ENCODE assay signal across 22 cellular contexts in genomic region chr12:6528539-6529235, GRCh38. TPM values are rescaled to one million over a fixed set of nuclear protein-coding genes. Genes with fewer than 3 reads are reported as not detected.
DNase-seq lines count a peak whose midpoint lies in the region; ATAC-seq, FAIRE-seq and TF ChIP-seq lines count a peak whose summit lies in the region.
"Had no signal": no experiment of that assay in that cellular context is flagged by ENCODE, and none has a peak within 500 bp of the region (broad histone marks: within the 10 kb centered on the region; RNA-seq: fewer than 3 reads in every experiment).

No MANE protein-coding gene starts in this region.

- POLR2A ChIA-PET in activated CD8-positive, alpha-beta T cell treated with anti-CD3 and anti-CD28 coated beads for 36 hours (lab: Charles Lee), result interaction anchor here (1.0 to 3.4 kb wide), 4 partner anchors 8 to 56 kb away, joined by 3 to 17 read pairs (median 4); no protein-coding TSS in a partner anchor
- POLR2A ChIA-PET in activated CD8-positive, alpha-beta T cell treated with anti-CD3 and anti-CD28 coated beads, Interleukin-2, amount 10 ng/mL, durations not matched to agents 7 days and 5 days (lab: Charles Lee), result interaction anchor here (0.8 to 1.1 kb wide), 2 partner anchors 12 to 17 kb away, joined by 3 read pairs; no protein-coding TSS in a partner anchor

- no peak for FAIRE-seq in RCC 7860 (lab: Jason Lieb, UNC)
- FAIRE-seq: HTR-8/SVneo had no signal

- H3K9me3 Mint-ChIP-seq in activated CD8-positive, alpha-beta T cell treated with anti-CD3 and anti-CD28 coated beads for 36 hours, result no peaks in the 10 kb centered on the region
- no peaks in the 10 kb centered on the region for H3K9me3 Mint-ChIP-seq in activated CD8-positive, alpha-beta T cell treated with anti-CD3 and anti-CD28 coated beads, Interleukin-2, amount 10 ng/mL, durations not matched to agents 7 days and 5 days (ENCODE audit: insufficient read depth)
- no peaks in the 10 kb centered on the region for H3K9me3 Mint-ChIP-seq in chondrocyte (ENCODE audit: low read depth)
- H3K9me3 Mint-ChIP-seq: central memory CD8-positive, alpha-beta T cell; natural killer cell treated with Interleukin-12 subunit alpha and Interleukin-12 subunit beta and Interleukin-15 and Interleukin-18, amount 100 ng/mL, for 72 hours; stimulated activated naive CD8-positive, alpha-beta T cell treated with anti-CD3 and anti-CD28 coated beads, Interleukin-15, amount 100 ng/mL, for 72 hours had no signal

- no peak for ATAC-seq in activated CD8-positive, alpha-beta T cell treated with anti-CD3 and anti-CD28 coated beads for 36 hours
- ATAC-seq in activated CD8-positive, alpha-beta T cell treated with anti-CD3 and anti-CD28 coated beads, Interleukin-2, amount 10 ng/mL, durations not matched to agents 7 days and 5 days, result no peak
- ATAC-seq: left colon; natural killer cell treated with Interleukin-12 subunit alpha and Interleukin-12 subunit beta and Interleukin-15 and Interleukin-18, amount 100 ng/mL, for 72 hours; stimulated activated naive CD8-positive, alpha-beta T cell treated with anti-CD3 and anti-CD28 coated beads, Interleukin-15, amount 100 ng/mL, for 72 hours had no signal

- H3K4me3 Mint-ChIP-seq in activated CD8-positive, alpha-beta T cell treated with anti-CD3 and anti-CD28 coated beads for 36 hours, result no peak overlapping the region
- no peak overlapping the region for H3K4me3 Mint-ChIP-seq in activated CD8-positive, alpha-beta T cell treated with anti-CD3 and anti-CD28 coated beads, Interleukin-2, amount 10 ng/mL, durations not matched to agents 7 days and 5 days
- no peak overlapping the region for H3K4me3 Mint-ChIP-seq in chondrocyte (ENCODE audit: unreplicated experiment)
- H3K4me3 Mint-ChIP-seq: central memory CD8-positive, alpha-beta T cell; natural killer cell treated with Interleukin-12 subunit alpha and Interleukin-12 subunit beta and Interleukin-15 and Interleukin-18, amount 100 ng/mL, for 72 hours; stimulated activated naive CD8-positive, alpha-beta T cell treated with anti-CD3 and anti-CD28 coated beads, Interleukin-15, amount 100 ng/mL, for 72 hours had no signal

- peaks cover 14% of the 10 kb centered on the region for H3K36me3 ChIP-seq in smooth muscle cell (ENCODE audit: low read depth)

- CTCF ChIA-PET in activated CD8-positive, alpha-beta T cell treated with anti-CD3 and anti-CD28 coated beads for 36 hours (lab: Charles Lee), result interaction anchor here (1.4 to 3.2 kb wide), 2 partner anchors 9 to 29 kb away, joined by 4 to 13 read pairs; no protein-coding TSS in a partner anchor
- CTCF ChIA-PET in activated CD8-positive, alpha-beta T cell treated with anti-CD3 and anti-CD28 coated beads, Interleukin-2, amount 10 ng/mL, durations not matched to agents 7 days and 5 days (lab: Charles Lee), result interaction anchor here (0.9 kb wide), 1 partner anchor 193 kb away, joined by 3 read pairs; no protein-coding TSS in a partner anchor

- no peak for TF ChIP-seq CTCF in activated CD8-positive, alpha-beta T cell treated with anti-CD3 and anti-CD28 coated beads for 36 hours (IDR thresholded peaks at IDR 0.05)
- TF ChIP-seq CTCF in chondrocyte (IDR thresholded peaks at IDR 0.05) (no peak), smooth muscle cell (IDR thresholded peaks at IDR 0.05; ENCODE audit: borderline replicate concordance, insufficient read depth, poor library complexity, severe bottlenecking) (no peak)

- H3K27me3 ChIP-seq in smooth muscle cell (ENCODE audit: low read depth), result no peaks in the 10 kb centered on the region
- H3K27me3 ChIP-seq: BE2C, esophagus muscularis mucosa had no signal

- H3K4me1 Mint-ChIP-seq in activated CD8-positive, alpha-beta T cell treated with anti-CD3 and anti-CD28 coated beads for 36 hours (ENCODE audit: low read depth), result peaks cover 16% of the 10 kb centered on the region
- H3K4me1 Mint-ChIP-seq in activated CD8-positive, alpha-beta T cell treated with anti-CD3 and anti-CD28 coated beads, Interleukin-2, amount 10 ng/mL, durations not matched to agents 7 days and 5 days (ENCODE audit: low read depth), result peaks cover 28% of the 10 kb centered on the region
- H3K4me1 Mint-ChIP-seq in chondrocyte (ENCODE audit: low read depth), result peaks cover 16% of the 10 kb centered on the region

- H3K4me1 ChIP-seq in smooth muscle cell (ENCODE audit: low read depth), result peaks cover 16% of the 10 kb centered on the region
- H3K4me1 ChIP-seq: BE2C had no signal

- WGBS in smooth muscle cell (ENCODE audit: low lambda C conversion rate), result 85% methylated on average over 17 of the region's 17 CpGs

- DNase-seq in activated CD8-positive, alpha-beta T cell treated with anti-CD3 and anti-CD28 coated beads for 36 hours, result no peak
- no peak for DNase-seq in activated CD8-positive, alpha-beta T cell treated with anti-CD3 and anti-CD28 coated beads, Interleukin-2, amount 10 ng/mL, durations not matched to agents 7 days and 5 days
- DNase-seq in chondrocyte (ENCODE audit: low spot score) (no peak), smooth muscle cell (lab: John Stamatoyannopoulos, UW; ENCODE audit: unreplicated experiment) (no peak), NCI-H748 (lab: John Stamatoyannopoulos, UW; ENCODE audit: unreplicated experiment) (no peak), RCC 7860 (ENCODE audit: low spot score) (no peak)
- DNase-seq: activated CD4-positive, alpha-beta T cell treated with anti-CD3 and anti-CD28 coated beads for 1 hour; activated CD8-positive, alpha-beta memory T cell treated with anti-CD3 and anti-CD28 coated beads, Interleukin-2, amount 50 U/mL, for 4 hours; activated effector memory CD4-positive, alpha-beta T cell treated with anti-CD3 and anti-CD28 coated beads, Interleukin-2, amount 50 U/mL, for 16 hours; amniotic stem cell; BE2C; left colon; NCI-H1105 treated with DMSO at 0.1 percent for 48 hours; NCI-H2081 treated with DMSO at 0.1 percent for 48 hours; NCI-H510A treated with DMSO at 0.1 percent for 48 hours; stimulated activated CD4-positive, alpha-beta T cell treated with anti-CD3 and anti-CD28 coated beads, Interleukin-1b, Interleukin-23, amount 100 ng/mL, for 48 hours; stimulated activated naive CD8-positive, alpha-beta T cell treated with anti-CD3 and anti-CD28 coated beads, Interleukin-15, amount 100 ng/mL, for 72 hours; SW 1271 had no signal

- H3K27ac Mint-ChIP-seq in activated CD8-positive, alpha-beta T cell treated with anti-CD3 and anti-CD28 coated beads for 36 hours, result peak overlapping the region; percentile 23
- no peak overlapping the region for H3K27ac Mint-ChIP-seq in activated CD8-positive, alpha-beta T cell treated with anti-CD3 and anti-CD28 coated beads, Interleukin-2, amount 10 ng/mL, durations not matched to agents 7 days and 5 days
- H3K27ac Mint-ChIP-seq in chondrocyte (ENCODE audit: unreplicated experiment), result peak overlapping the region; percentile 28
- H3K27ac Mint-ChIP-seq: natural killer cell treated with Interleukin-12 subunit alpha and Interleukin-12 subunit beta and Interleukin-15 and Interleukin-18, amount 100 ng/mL, for 72 hours had no signal

- peak overlapping the region; percentile 24 for H3K9ac ChIP-seq in smooth muscle cell (ENCODE audit: low read depth)

- H3K27me3 Mint-ChIP-seq in activated CD8-positive, alpha-beta T cell treated with anti-CD3 and anti-CD28 coated beads for 36 hours, result no peaks in the 10 kb centered on the region
- no peaks in the 10 kb centered on the region for H3K27me3 Mint-ChIP-seq in activated CD8-positive, alpha-beta T cell treated with anti-CD3 and anti-CD28 coated beads, Interleukin-2, amount 10 ng/mL, durations not matched to agents 7 days and 5 days (ENCODE audit: low read depth)
- no peaks in the 10 kb centered on the region for H3K27me3 Mint-ChIP-seq in chondrocyte (ENCODE audit: low read depth)
- H3K27me3 Mint-ChIP-seq: central memory CD8-positive, alpha-beta T cell; natural killer cell treated with Interleukin-12 subunit alpha and Interleukin-12 subunit beta and Interleukin-15 and Interleukin-18, amount 100 ng/mL, for 72 hours; stimulated activated naive CD8-positive, alpha-beta T cell treated with anti-CD3 and anti-CD28 coated beads, Interleukin-15, amount 100 ng/mL, for 72 hours had no signal

- H3K36me3 Mint-ChIP-seq in activated CD8-positive, alpha-beta T cell treated with anti-CD3 and anti-CD28 coated beads for 36 hours (ENCODE audit: low read depth), result peaks cover 88% of the 10 kb centered on the region
- peaks cover 84% of the 10 kb centered on the region for H3K36me3 Mint-ChIP-seq in activated CD8-positive, alpha-beta T cell treated with anti-CD3 and anti-CD28 coated beads, Interleukin-2, amount 10 ng/mL, durations not matched to agents 7 days and 5 days (ENCODE audit: low read depth)
- peaks cover 31% of the 10 kb centered on the region for H3K36me3 Mint-ChIP-seq in chondrocyte (ENCODE audit: low read depth)

- H3K4me2 ChIP-seq in smooth muscle cell, result no peak overlapping the region

- intact Hi-C loops in activated CD8-positive, alpha-beta T cell treated with anti-CD3 and anti-CD28 coated beads for 36 hours (cut with micrococcal nuclease), result no loop called here

- no peaks in the 10 kb centered on the region for H4K20me1 ChIP-seq in smooth muscle cell (ENCODE audit: low read depth)

- no peak overlapping the region for H2AFZ ChIP-seq in smooth muscle cell (ENCODE audit: low read depth)

- H3F3A ChIP-seq in smooth muscle cell (ENCODE audit: low read depth), result peaks cover 22% of the 10 kb centered on the region

- peak overlapping the region; percentile 96 for H3K27ac ChIP-seq in smooth muscle cell (ENCODE audit: low read depth)

- H3K79me2 ChIP-seq in smooth muscle cell (ENCODE audit: low read depth), result no peaks in the 10 kb centered on the region

- H3K4me3 ChIP-seq in smooth muscle cell, result no peak overlapping the region
- H3K4me3 ChIP-seq: esophagus muscularis mucosa had no signal

- no peaks in the 10 kb centered on the region for H3K9me3 ChIP-seq in smooth muscle cell (replicated peaks; ENCODE audit: low read depth)
- H3K9me3 ChIP-seq: BE2C, esophagus muscularis mucosa had no signal

RNA-seq across cellular contexts. Expression of gene GAPDH, which starts 5.6 kb away (rescaled TPM):
- total RNA-seq in activated CD8-positive, alpha-beta T cell treated with anti-CD3 and anti-CD28 coated beads for 36 hours, result 1,000 to 10,000 TPM; 9,109 to 9,234 TPM
- 1,000 to 10,000 TPM; 6,175 to 6,471 TPM for total RNA-seq in activated CD8-positive, alpha-beta T cell treated with anti-CD3 and anti-CD28 coated beads, Interleukin-2, amount 10 ng/mL, durations not matched to agents 7 days and 5 days
- 2,133 to 3,148 TPM (median 3,067 TPM) in 3 replicates for total RNA-seq in chondrocyte
- 5,015 and 5,158 TPM in 2 replicates for total RNA-seq in smooth muscle cell
- 9,934 and 11,119 TPM in 2 replicates for polyA plus RNA-seq in smooth muscle cell

RNA-seq across cellular contexts. Expression of gene IFFO1, which starts 27.2 kb away (rescaled TPM):
- 1 to 10 TPM; 7.8 to 8.5 TPM for total RNA-seq in activated CD8-positive, alpha-beta T cell treated with anti-CD3 and anti-CD28 coated beads for 36 hours
- total RNA-seq in activated CD8-positive, alpha-beta T cell treated with anti-CD3 and anti-CD28 coated beads, Interleukin-2, amount 10 ng/mL, durations not matched to agents 7 days and 5 days, result 10 to 100 TPM; 24.9 to 25.5 TPM
- total RNA-seq in chondrocyte (29.0 to 29.5 TPM (median 29.2 TPM) in 3 replicates), smooth muscle cell (4.2 and 5.2 TPM in 2 replicates)
- polyA plus RNA-seq in smooth muscle cell, result 13.3 and 19.1 TPM in 2 replicates

RNA-seq across cellular contexts. Expression of gene NCAPD2, which starts 34.8 kb away (rescaled TPM):
- total RNA-seq in activated CD8-positive, alpha-beta T cell treated with anti-CD3 and anti-CD28 coated beads for 36 hours, result 100 to 1,000 TPM; 195 to 196 TPM
- 100 to 1,000 TPM; 195 to 201 TPM for total RNA-seq in activated CD8-positive, alpha-beta T cell treated with anti-CD3 and anti-CD28 coated beads, Interleukin-2, amount 10 ng/mL, durations not matched to agents 7 days and 5 days
- total RNA-seq in chondrocyte (23.0 to 27.7 TPM (median 25.0 TPM) in 3 replicates), smooth muscle cell (22.7 and 78.9 TPM in 2 replicates)
- 17.6 and 21.5 TPM in 2 replicates for polyA plus RNA-seq in smooth muscle cell

RNA-seq across cellular contexts. Expression of gene MRPL51, which starts 35.6 kb away (rescaled TPM):
- total RNA-seq in activated CD8-positive, alpha-beta T cell treated with anti-CD3 and anti-CD28 coated beads for 36 hours, result 100 to 1,000 TPM; 230 to 254 TPM
- 100 to 1,000 TPM; 217 to 228 TPM for total RNA-seq in activated CD8-positive, alpha-beta T cell treated with anti-CD3 and anti-CD28 coated beads, Interleukin-2, amount 10 ng/mL, durations not matched to agents 7 days and 5 days
- total RNA-seq in chondrocyte, result 169 to 201 TPM (median 170 TPM) in 3 replicates
- total RNA-seq in smooth muscle cell, result 122 and 126 TPM in 2 replicates
- polyA plus RNA-seq in smooth muscle cell, result 364 and 377 TPM in 2 replicates

RNA-seq across cellular contexts. Expression of gene NOP2, which starts 39.4 kb away (rescaled TPM):
- total RNA-seq in activated CD8-positive, alpha-beta T cell treated with anti-CD3 and anti-CD28 coated beads for 36 hours, result 10 to 100 TPM; 87.9 to 89.4 TPM
- total RNA-seq in activated CD8-positive, alpha-beta T cell treated with anti-CD3 and anti-CD28 coated beads, Interleukin-2, amount 10 ng/mL, durations not matched to agents 7 days and 5 days, result 10 to 100 TPM; 84.2 to 87.6 TPM
- total RNA-seq in chondrocyte, result 27.1 to 39.3 TPM (median 32.5 TPM) in 3 replicates
- total RNA-seq in smooth muscle cell, result 29.7 and 41.9 TPM in 2 replicates
- 23.6 and 30.4 TPM in 2 replicates for polyA plus RNA-seq in smooth muscle cell
